19 cellular contexts compared by ENCODE assay signal in the genomic region with DNA sequence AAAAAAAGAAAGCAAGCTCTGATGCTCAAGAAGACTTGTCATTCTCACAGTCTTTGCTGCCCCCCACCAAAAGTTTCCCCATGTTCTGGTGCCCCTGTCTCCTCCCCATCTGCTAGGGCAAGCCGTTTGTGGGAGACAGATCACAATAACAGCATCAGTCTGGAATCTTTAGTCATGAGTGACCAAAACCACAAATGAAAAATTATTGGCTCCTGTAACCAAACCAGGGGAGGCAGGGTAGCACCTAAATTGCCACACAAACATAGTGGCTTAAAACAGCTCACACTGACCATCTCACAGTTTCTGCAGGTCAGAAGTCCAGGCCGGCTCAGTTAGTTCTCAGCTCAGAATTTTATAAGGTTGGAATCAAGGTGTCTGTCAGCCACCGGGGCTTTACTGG. TPM values are rescaled to one million over a fixed set of nuclear protein-coding genes. Genes with fewer than 3 reads are reported as not detected.
DNase-seq lines count a peak whose midpoint lies in the region; ATAC-seq, FAIRE-seq and TF ChIP-seq lines count a peak whose summit lies in the region.
"Had no signal": no experiment of that assay in that cellular context is flagged by ENCODE, and none has a peak within 500 bp of the region (broad histone marks: within the 10 kb centered on the region; RNA-seq: fewer than 3 reads in every experiment).

No MANE protein-coding gene starts in this region.

- intact Hi-C loops in sciatic nerve (cut with DNase I) = no loop called here
- intact Hi-C loops in head of caudate nucleus (cut with DNase I) = no loop called here

- no peaks in the 10 kb centered on the region for H3K36me3 Mint-ChIP-seq in astrocyte (ENCODE audit: low read depth, unreplicated experiment)
- H3K36me3 Mint-ChIP-seq in T-helper 2 cell treated with Interferon-gamma antibody and Interleukin-4, amounts not matched to agents 5 μg/mL and 100 μg/mL, for 36 hours (ENCODE audit: low read depth) = no peaks in the 10 kb centered on the region
- H3K36me3 Mint-ChIP-seq: stimulated activated effector memory CD8-positive, alpha-beta T cell treated with anti-CD3 and anti-CD28 coated beads, Interleukin-12 subunit alpha, Interleukin-12 subunit beta, amount 100 ng/mL, for 72 hours had no signal

- no peaks in the 10 kb centered on the region for H3K36me3 ChIP-seq in astrocyte (ENCODE audit: insufficient read depth, low read length)

- TF ChIP-seq CTCF in AG10803 (conservative IDR thresholded peaks at IDR 0.05; ENCODE audit: low read length) (no peak), astrocyte (IDR thresholded peaks at IDR 0.05; ENCODE audit: insufficient read depth, low read depth, low read length) (no peak), D721Med (IDR thresholded peaks at IDR 0.05; ENCODE audit: insufficient read depth, missing control alignments) (no peak)

- peak overlapping the region; percentile 19 for H3K9ac ChIP-seq in astrocyte (ENCODE audit: low read length)

- no peaks in the 10 kb centered on the region for H3K9me3 ChIP-seq in astrocyte (ENCODE audit: insufficient read depth, low read depth, low read length)

- H3K27me3 Mint-ChIP-seq in astrocyte (ENCODE audit: low read depth, unreplicated experiment) = peaks cover 9% of the 10 kb centered on the region
- H3K27me3 Mint-ChIP-seq in T-helper 2 cell treated with Interferon-gamma antibody and Interleukin-4, amounts not matched to agents 5 μg/mL and 100 μg/mL, for 36 hours (ENCODE audit: low read depth) = peaks cover 4% of the 10 kb centered on the region

- H3K79me2 ChIP-seq in astrocyte (ENCODE audit: insufficient read depth, low read length) = no peaks in the 10 kb centered on the region

- FAIRE-seq in astrocyte (lab: Jason Lieb, UNC) = peak; percentile 9
- no peak for FAIRE-seq in D721Med (lab: Jason Lieb, UNC)
- FAIRE-seq: islet of Langerhans had no signal

- H3K9me3 Mint-ChIP-seq in astrocyte (ENCODE audit: unreplicated experiment) = peaks cover 15% of the 10 kb centered on the region
- H3K9me3 Mint-ChIP-seq in T-helper 2 cell treated with Interferon-gamma antibody and Interleukin-4, amounts not matched to agents 5 μg/mL and 100 μg/mL, for 36 hours = peaks cover 12% of the 10 kb centered on the region

- no peak for ATAC-seq in sciatic nerve
- ATAC-seq: foreskin keratinocyte; stimulated activated effector memory CD8-positive, alpha-beta T cell treated with anti-CD3 and anti-CD28 coated beads, Interleukin-12 subunit alpha, Interleukin-12 subunit beta, amount 100 ng/mL, for 72 hours had no signal

- H3K27ac ChIP-seq in astrocyte (ENCODE audit: low read depth, low read length) = peak overlapping the region; percentile 37
- H3K27ac ChIP-seq: foreskin keratinocyte had no signal

- H2AFZ ChIP-seq in astrocyte (ENCODE audit: low read depth, low read length) = no peak overlapping the region

- no peaks in the 10 kb centered on the region for H3K27me3 ChIP-seq in astrocyte (ENCODE audit: insufficient read depth, low read length)
- H3K27me3 ChIP-seq: foreskin keratinocyte had no signal

- peak overlapping the region; percentile 57 for H3K4me3 Mint-ChIP-seq in astrocyte (ENCODE audit: unreplicated experiment)
- H3K4me3 Mint-ChIP-seq in T-helper 2 cell treated with Interferon-gamma antibody and Interleukin-4, amounts not matched to agents 5 μg/mL and 100 μg/mL, for 36 hours = no peak overlapping the region
- H3K4me3 Mint-ChIP-seq: activated naive CD8-positive, alpha-beta T cell; H9; stimulated activated effector memory CD8-positive, alpha-beta T cell treated with anti-CD3 and anti-CD28 coated beads, Interleukin-12 subunit alpha, Interleukin-12 subunit beta, amount 100 ng/mL, for 72 hours had no signal

- H3K4me2 ChIP-seq in astrocyte (ENCODE audit: low read length) = peak overlapping the region; percentile 56

- peak overlapping the region; percentile 83 for H3K27ac Mint-ChIP-seq in astrocyte (ENCODE audit: unreplicated experiment)
- H3K27ac Mint-ChIP-seq in T-helper 2 cell treated with Interferon-gamma antibody and Interleukin-4, amounts not matched to agents 5 μg/mL and 100 μg/mL, for 36 hours = no peak overlapping the region
- H3K27ac Mint-ChIP-seq: activated naive CD8-positive, alpha-beta T cell; H9; stimulated activated effector memory CD8-positive, alpha-beta T cell treated with anti-CD3 and anti-CD28 coated beads, Interleukin-12 subunit alpha, Interleukin-12 subunit beta, amount 100 ng/mL, for 72 hours had no signal

- no peaks in the 10 kb centered on the region for H4K20me1 ChIP-seq in astrocyte (ENCODE audit: insufficient read depth, low read length)

- DNase-seq in AG10803 (ENCODE audit: low read depth) (peak; percentile 74), HT1080 (ENCODE audit: low read depth) (peak; percentile 88), astrocyte (ENCODE audit: low read depth) (peak; percentile 88), iris pigment epithelial cell (ENCODE audit: low read depth) (peak; percentile 84), D721Med (ENCODE audit: insufficient read length, low spot score) (no peak), sciatic nerve (ENCODE audit: low spot score) (no peak), head of caudate nucleus (no peak)
- DNase-seq in T-helper 2 cell treated with Interferon-gamma antibody and Interleukin-4, amounts not matched to agents 5 μg/mL and 100 μg/mL, for 36 hours (ENCODE audit: low spot score) = no peak
- DNase-seq: C1 segment of cervical spinal cord; cortex of kidney; H9; NCI-H1436; NCI-H526 treated with DMSO at 0.1 percent for 48 hours; SHP77; stimulated activated CD4-positive, alpha-beta T cell treated with anti-CD3 and anti-CD28 coated beads, Interleukin-4, amount 100 ng/mL, for 1 hour had no signal

- no peak overlapping the region for H3K4me3 ChIP-seq in AG10803 (ENCODE audit: low read length)
- H3K4me3 ChIP-seq in astrocyte (ENCODE audit: insufficient read depth, low read depth, low read length) = no peak overlapping the region

- H3K4me1 ChIP-seq in astrocyte (ENCODE audit: insufficient read depth, low read length) = peaks cover 25% of the 10 kb centered on the region
- H3K4me1 ChIP-seq: foreskin keratinocyte had no signal

- peaks cover 18% of the 10 kb centered on the region for H3K4me1 Mint-ChIP-seq in astrocyte (ENCODE audit: low read depth, unreplicated experiment)
- no peaks in the 10 kb centered on the region for H3K4me1 Mint-ChIP-seq in T-helper 2 cell treated with Interferon-gamma antibody and Interleukin-4, amounts not matched to agents 5 μg/mL and 100 μg/mL, for 36 hours (ENCODE audit: low read depth)

RNA-seq across cellular contexts. Expression of a gene that starts 9.1 kb away (rescaled TPM):
- 0.14 TPM in 1 of 2 replicates, not detected in the other for total RNA-seq in HT1080 (2014; rRNA removed; shearing (Covaris generic))
- polyA plus RNA-seq in HT1080 (2015; cell fraction: cytosol; rRNA removed) = 0.16 and 0.20 TPM in 2 replicates
- 0.09 and 0.30 TPM in 2 replicates for polyA plus RNA-seq in HT1080 (2015; cell fraction: nucleus; rRNA removed)
- total RNA-seq in astrocyte (1.2 and 1.7 TPM in 2 replicates), sciatic nerve (4.2 TPM)

Comparison
In these comparisons a context has a peak if more than half of its experiments do, and no peak if none do; other contexts are left out.
1. DNase-seq: peak in AG10803 (single experiment), HT1080 (single experiment), astrocyte (single experiment) and iris pigment epithelial cell (single experiment); none in T-helper 2 cell treated with Interferon-gamma antibody and Interleukin-4, amounts not matched to agents 5 μg/mL and 100 μg/mL, for 36 hours (single experiment), D721Med (single experiment), sciatic nerve (single experiment) and head of caudate nucleus (0 of 42).